8 cellular contexts compared by ENCODE assay signal in genomic region chr12:14995583-14996425, GRCh38. TPM values are rescaled to one million over a fixed set of nuclear protein-coding genes. Genes with fewer than 3 reads are reported as not detected.
DNase-seq lines count a peak whose midpoint lies in the region; ATAC-seq, FAIRE-seq and TF ChIP-seq lines count a peak whose summit lies in the region.

No MANE protein-coding gene starts in this region.

- peaks cover 0 to 2% of the 10 kb centered on the region in 2 experiments for H3K9me3 ChIP-seq in CD4-positive, CD25-positive, alpha-beta regulatory T cell (ENCODE audit: control insufficient read depth in 2 of 2, low read length in 2 of 2)
- no peaks in the 10 kb centered on the region for H3K9me3 ChIP-seq in kidney (ENCODE audit: control insufficient read depth in 1 of 2, low read length in 2 of 2)
- H3K9me3 ChIP-seq in upper lobe of right lung: no peaks in the 10 kb centered on the region

- H3K27me3 ChIP-seq in CD4-positive, CD25-positive, alpha-beta regulatory T cell (ENCODE audit: control insufficient read depth, insufficient read depth, low read length): peaks cover 7% of the 10 kb centered on the region
- H3K27me3 ChIP-seq in upper lobe of right lung: no peaks in the 10 kb centered on the region

- H3K4me1 Mint-ChIP-seq in CD4-positive, CD25-positive, alpha-beta regulatory T cell: peaks cover 17 to 31% (median 28%) of the 10 kb centered on the region in 4 donors

- intact Hi-C loops in kidney (cut with DNase I): loop anchor here (5.0 kb wide), 1 partner anchor 154 kb away; the partner anchor contains the start of gene ART4
- intact Hi-C loops in upper lobe of right lung (cut with DNase I): loop anchor here (5.0 kb wide), 1 partner anchor 149 kb away; no protein-coding TSS in a partner anchor

- H3K4me3 Mint-ChIP-seq in CD4-positive, CD25-positive, alpha-beta regulatory T cell: peak overlapping the region; percentile 10 to 53 (median 32)

- ATAC-seq in CD4-positive, CD25-positive, alpha-beta regulatory T cell (ENCODE audit: low read depth in 2 of 2): peak; percentile 64 to 67
- ATAC-seq in upper lobe of right lung: peak; percentile 73
- no peak for ATAC-seq in HG03039 (IDR thresholded peaks at IDR 0.05; ENCODE audit: unreplicated experiment)

- peaks cover 40% of the 10 kb centered on the region for H3K27me3 Mint-ChIP-seq in CD4-positive, CD25-positive, alpha-beta regulatory T cell

- in situ Hi-C loops in astrocyte of the spinal cord (cut with HindIII; ENCODE audit: low sequenced_read_pairs): no loop called here

- peaks cover 0 to 5% (median 0%) of the 10 kb centered on the region in 7 donors for H3K9me3 Mint-ChIP-seq in CD4-positive, CD25-positive, alpha-beta regulatory T cell

- H3K4me1 ChIP-seq in CD4-positive, CD25-positive, alpha-beta regulatory T cell (ENCODE audit: control insufficient read depth, insufficient read depth, low read length, poor library complexity, severe bottlenecking): peaks cover 21% of the 10 kb centered on the region
- H3K4me1 ChIP-seq in kidney (ENCODE audit: control insufficient read depth in 1 of 2, insufficient read depth in 1 of 2, low read depth in 1 of 2, low read length in 2 of 2) (peaks cover 0 to 6% of the 10 kb centered on the region in 2 donors), upper lobe of right lung (peaks cover 17% of the 10 kb centered on the region)

- peak overlapping the region; percentile 11 for H3K27ac ChIP-seq in CD4-positive, CD25-positive, alpha-beta regulatory T cell (ENCODE audit: insufficient read depth, low read length, poor library complexity, severe bottlenecking)
- H3K27ac ChIP-seq in kidney (ENCODE audit: low read depth in 2 of 2, low read length in 2 of 2) (no peak overlapping the region), upper lobe of right lung (no peak overlapping the region)

- DNase-seq in CD4-positive, CD25-positive, alpha-beta regulatory T cell: peak in 2 of 3 donors; percentile 71 to 78
- DNase-seq in H4 (ENCODE audit: low spot score) (peak; percentile 73), NCI-H345 treated with DMSO at 0.1 percent for 48 hours (lab: John Stamatoyannopoulos, UW; ENCODE audit: unreplicated experiment) (peak; percentile 61), astrocyte of the spinal cord (ENCODE audit: low read depth, low spot score) (peak; percentile 74), kidney (no peak), upper lobe of right lung (no peak)
- no peak for DNase-seq in activated effector memory CD4-positive, alpha-beta T cell treated with Interleukin-2 at 50 U/mL for 16 hours

- peak overlapping the region; percentile 80 to 86 (median 80) for H3K27ac Mint-ChIP-seq in CD4-positive, CD25-positive, alpha-beta regulatory T cell

- peak overlapping the region; percentile 45 for H3K4me3 ChIP-seq in CD4-positive, CD25-positive, alpha-beta regulatory T cell (ENCODE audit: low read depth, low read length)
- H3K4me3 ChIP-seq in astrocyte of the spinal cord (ENCODE audit: low read depth, low read length): no peak overlapping the region
- no peak overlapping the region for H3K4me3 ChIP-seq in kidney (ENCODE audit: low read length in 2 of 2)
- no peak overlapping the region for H3K4me3 ChIP-seq in upper lobe of right lung

- no peaks in the 10 kb centered on the region for H3K36me3 Mint-ChIP-seq in CD4-positive, CD25-positive, alpha-beta regulatory T cell

- FAIRE-seq in kidney (lab: Jason Lieb, UNC): peak; percentile 98

- H3K9ac ChIP-seq in kidney (ENCODE audit: low read length in 2 of 2): no peak overlapping the region

- TF ChIP-seq CTCF in astrocyte of the spinal cord (IDR thresholded peaks at IDR 0.05; ENCODE audit: low read depth, low read length) (peak; percentile 52), kidney (IDR thresholded peaks at IDR 0.05; ENCODE audit: borderline replicate concordance, extremely low read depth, insufficient read depth) (peak; percentile 67), upper lobe of right lung (IDR thresholded peaks at IDR 0.05) (peak; percentile 69)

- H3K36me3 ChIP-seq in CD4-positive, CD25-positive, alpha-beta regulatory T cell (ENCODE audit: control insufficient read depth, insufficient read depth, low read length): no peaks in the 10 kb centered on the region
- H3K36me3 ChIP-seq in kidney (ENCODE audit: control insufficient read depth in 1 of 2, insufficient read depth in 2 of 2, low read length in 2 of 2) (no peaks in the 10 kb centered on the region), upper lobe of right lung (no peaks in the 10 kb centered on the region)

RNA-seq across cellular contexts. Expression of gene PDE6H, which starts 23.0 kb away (rescaled TPM):
- total RNA-seq in CD4-positive, CD25-positive, alpha-beta regulatory T cell: not detected
- polyA plus RNA-seq in CD4-positive, CD25-positive, alpha-beta regulatory T cell: not detected
- not detected in 2 replicates for total RNA-seq in H4 (2014; rRNA removed; shearing (Covaris generic))
- not detected for total RNA-seq in kidney
- polyA plus RNA-seq in kidney (ENCODE audit: insufficient read depth, low read depth, low replicate concordance): not detected
- not detected for total RNA-seq in upper lobe of right lung

RNA-seq across cellular contexts. Expression of gene ARHGDIB, which starts 34.4 kb away (rescaled TPM):
- total RNA-seq in CD4-positive, CD25-positive, alpha-beta regulatory T cell: 1,263 TPM
- polyA plus RNA-seq in CD4-positive, CD25-positive, alpha-beta regulatory T cell: 1,000 to 10,000 TPM; 3,550 to 4,641 (median 3,982) TPM
- total RNA-seq in H4 (2014; rRNA removed; shearing (Covaris generic)): 5.8 and 15.1 TPM in 2 replicates
- total RNA-seq in kidney (151 TPM), upper lobe of right lung (228 TPM)
- 127 TPM for polyA plus RNA-seq in kidney (ENCODE audit: insufficient read depth, low read depth, low replicate concordance)

RNA-seq across cellular contexts. Expression of gene ERP27, which starts 57.5 kb away (rescaled TPM):
- 25.4 TPM for total RNA-seq in CD4-positive, CD25-positive, alpha-beta regulatory T cell
- 1 to 10 TPM; 5.3 to 8.0 (median 6.2) TPM for polyA plus RNA-seq in CD4-positive, CD25-positive, alpha-beta regulatory T cell
- not detected in 2 replicates for total RNA-seq in H4 (2014; rRNA removed; shearing (Covaris generic))
- 11.0 TPM for total RNA-seq in kidney
- 35.3 TPM for polyA plus RNA-seq in kidney (ENCODE audit: insufficient read depth, low read depth, low replicate concordance)
- total RNA-seq in upper lobe of right lung: 9.7 TPM

Comparison
In these comparisons a context has a peak if more than half of its experiments do, and no peak if none do; other contexts are left out.
1. DNase-seq: peak in CD4-positive, CD25-positive, alpha-beta regulatory T cell (2 of 3), H4 (single experiment), NCI-H345 treated with DMSO at 0.1 percent for 48 hours (single experiment) and astrocyte of the spinal cord (single experiment); none in kidney (single experiment), upper lobe of right lung (single experiment) and activated effector memory CD4-positive, alpha-beta T cell treated with Interleukin-2 at 50 U/mL for 16 hours (single experiment).
2. RNA of gene ERP27, which starts 57.5 kb away (total RNA-seq): 25.4 TPM in CD4-positive, CD25-positive, alpha-beta regulatory T cell (single experiment), 11.0 TPM in kidney (single experiment) and 9.7 TPM in upper lobe of right lung (single experiment); not detected in H4; every median in the first group is over 10 times any median in the second.
3. Peak in every context shown above with its lines, with median percentiles within 50 percentile points of each other: CTCF ChIP-seq.